In the genomic region with DNA sequence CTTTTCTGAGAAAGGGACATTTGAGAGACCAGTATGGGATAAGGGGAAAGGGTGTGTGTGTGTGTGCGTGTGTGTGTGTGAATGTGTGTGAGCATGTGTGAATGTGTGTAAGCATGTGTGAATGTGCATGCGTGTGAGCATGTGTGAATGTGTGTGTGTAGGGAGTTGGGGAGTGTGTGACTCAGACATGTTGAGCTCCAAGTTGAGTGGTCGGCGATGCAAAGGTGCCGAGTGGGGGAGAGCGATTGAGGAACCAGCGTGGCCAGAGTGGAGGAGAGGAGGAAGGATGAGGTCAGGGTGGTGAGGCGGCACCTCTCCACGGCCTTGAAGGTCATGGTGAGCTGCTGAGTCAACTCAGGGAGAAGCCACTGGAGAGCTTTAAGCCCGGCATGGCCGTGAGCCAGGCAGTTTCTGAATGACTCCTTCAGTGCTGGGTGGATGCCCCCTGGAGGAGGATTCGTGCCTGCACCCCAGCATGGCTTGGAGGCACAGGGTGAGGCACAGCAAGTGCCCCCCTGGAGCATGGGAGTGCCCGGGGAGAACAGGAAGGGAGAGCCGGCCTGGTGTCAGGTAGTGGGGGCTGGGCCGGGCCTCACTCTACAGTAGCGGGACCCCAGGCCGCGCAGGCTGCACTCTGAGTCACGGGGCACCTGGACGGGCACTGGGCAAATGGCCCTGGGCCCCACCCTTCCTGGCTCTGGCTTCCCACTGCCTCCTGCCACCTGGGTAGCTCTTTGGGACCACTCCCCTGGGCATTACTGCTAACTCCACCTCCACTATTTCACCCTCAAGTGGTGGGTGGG, we compare ENCODE assay signal across 8 cellular contexts. TPM values are rescaled to one million over a fixed set of nuclear protein-coding genes. Genes with fewer than 3 reads are reported as not detected.
A peak's percentile ranks its signal among the peaks of the same experiment; 100 is the strongest.
DNase-seq lines count a peak whose midpoint lies in the region; FAIRE-seq and TF ChIP-seq lines count a peak whose summit lies in the region.

No MANE protein-coding gene starts in this region.

- H3K27ac ChIP-seq in BLaER1 = peak overlapping the region; percentile 35; the same call in 1 of the 2 replicates
- H3K27ac ChIP-seq in Karpas-422 (ENCODE audit: low read length) = 0 out of 2 replicates have a peak overlapping the region, but pooled peaks have one; percentile 11
- no peak overlapping the region for H3K27ac ChIP-seq in kidney (ENCODE audit: low read depth in 2 of 2, low read length in 2 of 2)

- H3K9ac ChIP-seq in BLaER1 (no peak overlapping the region), Karpas-422 (ENCODE audit: low read length) (peak overlapping the region; percentile 44; the same call in 1 of the 2 replicates), kidney (ENCODE audit: low read length in 2 of 2) (no peak overlapping the region)

- H3K9me3 ChIP-seq in BLaER1 = no peaks in the 10 kb centered on the region
- H3K9me3 ChIP-seq in Karpas-422 (ENCODE audit: low read length) = no peaks in the 10 kb centered on the region
- no peaks in the 10 kb centered on the region for H3K9me3 ChIP-seq in kidney (ENCODE audit: control insufficient read depth in 1 of 2, low read length in 2 of 2)

- FAIRE-seq in GM19239 (lab: Jason Lieb, UNC) (peak; percentile 61), kidney (lab: Jason Lieb, UNC) (no peak)

- TF ChIP-seq CTCF in astrocyte of the cerebellum (IDR thresholded peaks at IDR 0.05; ENCODE audit: low read depth, low read length, missing control alignments) = peak; percentile 64
- peak; percentile 29 for TF ChIP-seq CTCF in kidney (IDR thresholded peaks at IDR 0.05; ENCODE audit: borderline replicate concordance, extremely low read depth, insufficient read depth)

- H3K27me3 ChIP-seq in BLaER1 (no peaks in the 10 kb centered on the region), Karpas-422 (ENCODE audit: low read length) (no peaks in the 10 kb centered on the region)

- no peaks in the 10 kb centered on the region for H3K79me2 ChIP-seq in Karpas-422 (ENCODE audit: low read length)

- H3K4me1 ChIP-seq in BLaER1 (peaks cover 40% of the 10 kb centered on the region), Karpas-422 (ENCODE audit: low read length) (peaks cover 33% of the 10 kb centered on the region), kidney (ENCODE audit: control insufficient read depth in 1 of 2, insufficient read depth in 1 of 2, low read depth in 1 of 2, low read length in 2 of 2) (peaks cover 0 to 10% of the 10 kb centered on the region in 2 donors)

- H3K4me2 ChIP-seq in BLaER1 = peak overlapping the region; percentile 73
- H3K4me2 ChIP-seq in Karpas-422 (ENCODE audit: low read depth, low read length, poor library complexity, severe bottlenecking) = peak overlapping the region; percentile 30

- H4K20me1 ChIP-seq in BLaER1 (no peaks in the 10 kb centered on the region), Karpas-422 (ENCODE audit: insufficient read depth, low read depth, low read length) (peaks cover 3% of the 10 kb centered on the region; the same call in 1 of the 2 replicates)

- DNase-seq in GM19239 (ENCODE audit: insufficient read length, low spot score) (peak; percentile 71), Karpas-422 (peak; percentile 90), T-helper 22 cell (ENCODE audit: low read depth) (peak; percentile 27), astrocyte of the cerebellum (ENCODE audit: low read depth) (peak; percentile 37), kidney (peak; percentile 94), NCI-H1417 treated with DMSO at 0.1 percent for 48 hours (lab: John Stamatoyannopoulos, UW) (no peak)
- DNase-seq in stimulated activated CD4-positive, alpha-beta T cell treated with anti-CD3 and anti-CD28 coated beads, TNF-alpha, amount 100 ng/mL, for 24 hours (ENCODE audit: low read depth in 3 of 3) = peak in 2 of 3 experiments; percentile 52 to 77

- no peaks in the 10 kb centered on the region for H3K9me2 ChIP-seq in Karpas-422 (replicated peaks; ENCODE audit: insufficient read depth, low read length)

- in situ Hi-C loops in astrocyte of the cerebellum (cut with HindIII; ENCODE audit: low sequenced_read_pairs) = no loop called here

- no peaks in the 10 kb centered on the region for H3K36me3 ChIP-seq in BLaER1
- H3K36me3 ChIP-seq in Karpas-422 (ENCODE audit: insufficient read depth, low read length) = no peaks in the 10 kb centered on the region
- no peaks in the 10 kb centered on the region for H3K36me3 ChIP-seq in kidney (ENCODE audit: control insufficient read depth in 1 of 2, insufficient read depth in 2 of 2, low read length in 2 of 2)

- intact Hi-C loops in kidney (cut with DNase I) = no loop called here

- H3K4me3 ChIP-seq in BLaER1 (no peak overlapping the region), Karpas-422 (ENCODE audit: low read length) (no peak overlapping the region), astrocyte of the cerebellum (ENCODE audit: low read depth, low read length) (no peak overlapping the region), kidney (ENCODE audit: low read length in 2 of 2) (no peak overlapping the region)

- no peak overlapping the region for H2AFZ ChIP-seq in Karpas-422 (ENCODE audit: low read length)

RNA-seq across cellular contexts. Expression of a gene that starts 8.2 kb away (rescaled TPM):
- 34.9 and 88.2 TPM in 2 replicates for total RNA-seq in Karpas-422 (2014; rRNA removed; shearing (Covaris generic); ENCODE audit: low replicate concordance)
- 13.3 TPM for total RNA-seq in kidney
- polyA plus RNA-seq in kidney (ENCODE audit: insufficient read depth, low read depth, low replicate concordance) = 10.0 TPM

RNA-seq across cellular contexts. Expression of a gene that starts 13.8 kb away (rescaled TPM):
- total RNA-seq in Karpas-422 (2014; rRNA removed; shearing (Covaris generic); ENCODE audit: low replicate concordance) = 205 and 428 TPM in 2 replicates
- 192 TPM for total RNA-seq in kidney
- 1,026 TPM for polyA plus RNA-seq in kidney (ENCODE audit: insufficient read depth, low read depth, low replicate concordance)

RNA-seq across cellular contexts. Expression of a gene that starts 14.4 kb away (rescaled TPM):
- total RNA-seq in Karpas-422 (2014; rRNA removed; shearing (Covaris generic); ENCODE audit: low replicate concordance) = 363 and 557 TPM in 2 replicates
- 172 TPM for total RNA-seq in kidney
- 291 TPM for polyA plus RNA-seq in kidney (ENCODE audit: insufficient read depth, low read depth, low replicate concordance)

RNA-seq across cellular contexts. Expression of a gene that starts 26.4 kb away (rescaled TPM):
- 16.0 and 33.9 TPM in 2 replicates for total RNA-seq in Karpas-422 (2014; rRNA removed; shearing (Covaris generic); ENCODE audit: low replicate concordance)
- 59.7 TPM for total RNA-seq in kidney
- 117 TPM for polyA plus RNA-seq in kidney (ENCODE audit: insufficient read depth, low read depth, low replicate concordance)

RNA-seq across cellular contexts. Expression of a gene that starts 27.2 kb away (rescaled TPM):
- 17.1 and 38.4 TPM in 2 replicates for total RNA-seq in Karpas-422 (2014; rRNA removed; shearing (Covaris generic); ENCODE audit: low replicate concordance)
- 40.2 TPM for total RNA-seq in kidney
- polyA plus RNA-seq in kidney (ENCODE audit: insufficient read depth, low read depth, low replicate concordance) = 13.6 TPM

Comparison
In these comparisons a context has a peak if more than half of its experiments do, and no peak if none do; other contexts are left out.
1. H3K27ac ChIP-seq: peak in BLaER1 (single experiment) and Karpas-422 (single experiment); none in kidney (0 of 2).